ENCODE assay signal across 8 cellular contexts in genomic region chr18:68714707-68715496, GRCh38. TPM values are rescaled to one million over a fixed set of nuclear protein-coding genes. Genes with fewer than 3 reads are reported as not detected.
DNase-seq lines count a peak whose midpoint lies in the region; ATAC-seq and TF ChIP-seq lines count a peak whose summit lies in the region.

Gene TMX3, minus strand, starts transcription at chr18:68715108. Its CDS starts 127 bp downstream, at chr18:68714981.

- peak within 1 kb of the TSS; percentile 96 for H3K4me3 Mint-ChIP-seq in activated naive CD4-positive, alpha-beta T cell treated with anti-CD3 and anti-CD28 coated beads for 36 hours

- H3K9me3 Mint-ChIP-seq in activated naive CD4-positive, alpha-beta T cell treated with anti-CD3 and anti-CD28 coated beads for 36 hours = no peaks in the 10 kb centered on the region

- peak within 1 kb of the TSS; percentile 58 to 84 (median 80) for H3K27ac ChIP-seq in gastroesophageal sphincter

- H3K36me3 ChIP-seq in gastroesophageal sphincter = peaks cover 0 to 23% of the 10 kb centered on the region in 2 donors

- intact Hi-C loops in activated naive CD4-positive, alpha-beta T cell treated with anti-CD3 and anti-CD28 coated beads for 36 hours (cut with micrococcal nuclease) = loop anchor here (1.0 to 10.0 kb wide), 4 partner anchors 1180 to 1490 kb away; partner anchors contain the start of genes DSEL and RTTN

- peak; percentile 98 for ATAC-seq in gastroesophageal sphincter

- no peak for TF ChIP-seq EP300 in gastroesophageal sphincter (IDR thresholded peaks at IDR 0.05)

- peaks cover 25% of the 10 kb centered on the region for H3K36me3 Mint-ChIP-seq in activated naive CD4-positive, alpha-beta T cell treated with anti-CD3 and anti-CD28 coated beads for 36 hours (ENCODE audit: low read depth)

- TF ChIP-seq POLR2A in gastroesophageal sphincter (IDR thresholded peaks at IDR 0.05) = no peak

- no peaks in the 10 kb centered on the region for H3K9me3 ChIP-seq in gastroesophageal sphincter

- no peaks in the 10 kb centered on the region for H3K27me3 ChIP-seq in gastroesophageal sphincter

- H3K4me3 ChIP-seq in HFF-Myc (replicated peaks; ENCODE audit: low read depth, low read length) (peak within 1 kb of the TSS; percentile 89), gastroesophageal sphincter (peak within 1 kb of the TSS; percentile 88 to 93)

- H3K4me1 Mint-ChIP-seq in activated naive CD4-positive, alpha-beta T cell treated with anti-CD3 and anti-CD28 coated beads for 36 hours (ENCODE audit: low read depth) = peaks cover 32% of the 10 kb centered on the region

- peak within 1 kb of the TSS; percentile 92 for H3K27ac Mint-ChIP-seq in activated naive CD4-positive, alpha-beta T cell treated with anti-CD3 and anti-CD28 coated beads for 36 hours

- WGBS in gastroesophageal sphincter (ENCODE audit: low coverage in 1 of 2), 2 donors = 0% methylated on average over 6 to 22 of the region's 71 CpGs

- H3K4me1 ChIP-seq in gastroesophageal sphincter = peaks cover 3 to 33% (median 4%) of the 10 kb centered on the region in 3 donors

- no peak for TF ChIP-seq CTCF in HFF-Myc (IDR thresholded peaks at IDR 0.05; ENCODE audit: low read depth, low read length, missing control alignments)
- no peak for TF ChIP-seq CTCF in gastroesophageal sphincter (IDR thresholded peaks at IDR 0.05)

- CTCF ChIA-PET in activated naive CD4-positive, alpha-beta T cell treated with anti-CD3 and anti-CD28 coated beads for 36 hours (lab: Charles Lee) = interaction anchor here (1.0 kb wide), 1 partner anchor 23 kb away, joined by 3 read pairs; no protein-coding TSS in a partner anchor

- no peaks in the 10 kb centered on the region for H3K27me3 Mint-ChIP-seq in activated naive CD4-positive, alpha-beta T cell treated with anti-CD3 and anti-CD28 coated beads for 36 hours (ENCODE audit: low read depth)

- peak; percentile 99 for DNase-seq in GM03348 (ENCODE audit: low spot score)
- peak; percentile 77 for DNase-seq in HFF-Myc (ENCODE audit: extremely low read depth, low read depth)
- peak; percentile 94 for DNase-seq in NAMALWA (ENCODE audit: low spot score)
- peak; percentile 95 for DNase-seq in SK-N-DZ (ENCODE audit: low spot score)
- peak; percentile 90 for DNase-seq in activated naive CD4-positive, alpha-beta T cell treated with anti-CD3 and anti-CD28 coated beads for 36 hours
- peak; percentile 65 for DNase-seq in non-pigmented ciliary epithelial cell (ENCODE audit: low read depth)
- peak; percentile 94 for DNase-seq in superior temporal gyrus (ENCODE audit: extremely low spot score)

RNA-seq across cellular contexts. Expression of gene TMX3, which starts in this region (rescaled TPM):
- polyA plus RNA-seq in SK-N-DZ (2014; cell fraction: cytosol; rRNA removed) = 32.8 and 35.8 TPM in 2 replicates
- 142 and 164 TPM in 2 replicates for polyA plus RNA-seq in SK-N-DZ (2014; cell fraction: nucleus; rRNA removed)
- 10 to 100 TPM; 35.5 to 41.3 TPM for total RNA-seq in activated naive CD4-positive, alpha-beta T cell treated with anti-CD3 and anti-CD28 coated beads for 36 hours
- total RNA-seq in gastroesophageal sphincter = 10 to 100 TPM; 30.5 to 43.3 (median 33.3) TPM

Comparison
In these comparisons a context has a peak if more than half of its experiments do, and no peak if none do; other contexts are left out.
1. Peak in every context shown above with its lines: DNase-seq, ATAC-seq, H3K4me3 ChIP-seq and H3K27ac ChIP-seq.